In the genomic region with DNA sequence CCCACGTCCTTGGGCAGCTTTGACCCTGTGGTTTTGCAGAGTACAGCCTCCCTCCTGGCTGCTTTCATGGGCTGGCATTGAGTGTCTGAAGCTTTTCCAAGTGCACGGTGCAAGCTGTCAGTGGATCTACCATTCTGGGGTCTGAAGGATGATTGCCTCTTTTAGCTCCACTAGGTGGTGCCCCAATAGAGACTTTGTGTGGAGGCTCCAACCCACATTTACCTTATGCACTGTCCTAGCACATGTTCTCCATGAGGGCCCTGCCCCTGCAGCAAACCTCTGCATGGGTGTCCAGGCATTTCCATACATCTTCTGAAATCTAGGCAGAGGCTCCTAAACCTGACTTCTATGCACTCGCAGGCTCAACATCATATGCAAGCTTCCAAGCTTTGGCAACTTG, we compare ENCODE assay signal across 15 cellular contexts.
DNase-seq lines count a peak whose midpoint lies in the region; TF ChIP-seq lines count a peak whose summit lies in the region.
"Had no signal": no experiment of that assay in that cellular context is flagged by ENCODE, and none has a peak within 500 bp of the region (broad histone marks: within the 10 kb centered on the region; RNA-seq: fewer than 3 reads in every experiment).

No MANE protein-coding gene starts in this region.

- H3K27ac Mint-ChIP-seq in MCF 10A (ENCODE audit: low read depth, unreplicated experiment) = no peak overlapping the region
- H3K27ac Mint-ChIP-seq: dendritic cell treated with granulocyte-macrophage colony-stimulating factor and Interleukin-4, amounts not matched to agents 40 ng/mL and 50 ng/mL, for 4 days had no signal

- H3K4me3 Mint-ChIP-seq in MCF 10A (ENCODE audit: unreplicated experiment) = no peak overlapping the region
- H3K4me3 Mint-ChIP-seq: dendritic cell treated with granulocyte-macrophage colony-stimulating factor and Interleukin-4, amounts not matched to agents 40 ng/mL and 50 ng/mL, for 4 days had no signal

- no peaks in the 10 kb centered on the region for H3K4me1 Mint-ChIP-seq in MCF 10A (ENCODE audit: insufficient read depth, unreplicated experiment)

- BruUV-seq in MCF 10A (replicated peaks; lab: Mats Ljungman, UMichigan) = no TSS peak

- no peaks in the 10 kb centered on the region for H3K36me3 ChIP-seq in breast epithelium
- H3K36me3 ChIP-seq: gastroesophageal sphincter had no signal

- no peaks in the 10 kb centered on the region for H3K4me1 ChIP-seq in breast epithelium
- H3K4me1 ChIP-seq: gastroesophageal sphincter, psoas muscle had no signal

- no peaks in the 10 kb centered on the region for H3K27me3 Mint-ChIP-seq in MCF 10A (ENCODE audit: insufficient read depth, unreplicated experiment)
- H3K27me3 Mint-ChIP-seq: dendritic cell treated with granulocyte-macrophage colony-stimulating factor and Interleukin-4, amounts not matched to agents 40 ng/mL and 50 ng/mL, for 4 days had no signal

- H3K4me3 ChIP-seq in breast epithelium (no peak overlapping the region), astrocyte of the spinal cord (ENCODE audit: low read depth, low read length) (no peak overlapping the region), retinal pigment epithelial cell (ENCODE audit: low read length) (no peak overlapping the region)
- H3K4me3 ChIP-seq: gastroesophageal sphincter, psoas muscle had no signal

- DNase-seq in MCF 10A (ENCODE audit: unreplicated experiment) (peak; percentile 17), breast epithelium (ENCODE audit: low spot score in 2 of 2) (no peak), NCI-H446 treated with DMSO at 0.1 percent for 48 hours (lab: John Stamatoyannopoulos, UW) (peak; percentile 47), astrocyte of the spinal cord (ENCODE audit: low read depth, low spot score) (no peak), retinal pigment epithelial cell (ENCODE audit: low read depth) (no peak), NCI-H1105 treated with DMSO at 0.1 percent for 48 hours (lab: John Stamatoyannopoulos, UW) (no peak), NCI-H526 treated with DMSO at 0.1 percent for 48 hours (lab: John Stamatoyannopoulos, UW) (no peak)
- DNase-seq in activated CD4-positive, alpha-beta T cell treated with anti-CD3 and anti-CD28 coated beads for 48 hours = no peak
- DNase-seq: activated effector memory CD4-positive, alpha-beta T cell treated with anti-CD3 and anti-CD28 coated beads, Interleukin-2, amount 50 U/mL, for 16 hours; NCI-H1105; psoas muscle; Right ventricle myocardium superior; substantia nigra had no signal

- no peaks in the 10 kb centered on the region for H3K27me3 ChIP-seq in breast epithelium
- H3K27me3 ChIP-seq: gastroesophageal sphincter had no signal

- intact Hi-C loops in MCF 10A (cut with micrococcal nuclease) = no loop called here
- intact Hi-C loops in breast epithelium (cut with DNase I; ENCODE audit: low total_unique reads) = no loop called here

- CTCF ChIA-PET in MCF 10A (lab: Yijun Ruan, JAX) = interaction anchor here (1.2 kb wide), 1 partner anchor 21 kb away, joined by 3 read pairs; no protein-coding TSS in a partner anchor

- H3K9me3 ChIP-seq in breast epithelium = peaks cover 0 to 5% of the 10 kb centered on the region in 2 donors
- H3K9me3 ChIP-seq: gastroesophageal sphincter, psoas muscle had no signal

- TF ChIP-seq CTCF in MCF 10A (IDR thresholded peaks at IDR 0.05; ENCODE audit: unreplicated experiment) = no peak
- no peak for TF ChIP-seq CTCF in breast epithelium (IDR thresholded peaks at IDR 0.05)
- TF ChIP-seq CTCF in astrocyte of the spinal cord (IDR thresholded peaks at IDR 0.05; ENCODE audit: low read depth, low read length) = peak; percentile 26
- TF ChIP-seq CTCF in retinal pigment epithelial cell (conservative IDR thresholded peaks at IDR 0.05; ENCODE audit: low read depth, low read length) = peak; percentile 39

- in situ Hi-C loops in astrocyte of the spinal cord (cut with HindIII; ENCODE audit: low sequenced_read_pairs) = no loop called here

- H3K9me3 Mint-ChIP-seq in MCF 10A (ENCODE audit: unreplicated experiment) = peaks cover 5% of the 10 kb centered on the region

- POLR2A ChIA-PET in MCF 10A (lab: Yijun Ruan, JAX) = no interaction called here

- H3K27ac ChIP-seq in breast epithelium = no peak overlapping the region
- H3K27ac ChIP-seq: gastroesophageal sphincter, psoas muscle had no signal

- no peaks in the 10 kb centered on the region for H3K36me3 Mint-ChIP-seq in MCF 10A (ENCODE audit: insufficient read depth, unreplicated experiment)

- no peak for TF ChIP-seq POLR2A in breast epithelium (IDR thresholded peaks at IDR 0.05)

Comparison
In these comparisons a context has a peak if more than half of its experiments do, and no peak if none do; other contexts are left out.
1. DNase-seq: peak in MCF 10A (single experiment) and NCI-H446 treated with DMSO at 0.1 percent for 48 hours (single experiment); none in breast epithelium (0 of 2), astrocyte of the spinal cord (single experiment), retinal pigment epithelial cell (single experiment), NCI-H1105 treated with DMSO at 0.1 percent for 48 hours (single experiment), activated CD4-positive, alpha-beta T cell treated with anti-CD3 and anti-CD28 coated beads for 48 hours (single experiment) and NCI-H526 treated with DMSO at 0.1 percent for 48 hours (single experiment).
2. CTCF ChIP-seq: peak in astrocyte of the spinal cord (single experiment) and retinal pigment epithelial cell (single experiment); none in MCF 10A (single experiment) and breast epithelium (0 of 3).